In genomic region chr11:79018371-79018849, GRCh38 we compare ENCODE assay signal across 14 cellular contexts.
DNase-seq lines count a peak whose midpoint lies in the region; ATAC-seq, FAIRE-seq and TF ChIP-seq lines count a peak whose summit lies in the region.
"Had no signal": no experiment of that assay in that cellular context is flagged by ENCODE, and none has a peak within 500 bp of the region (broad histone marks: within the 10 kb centered on the region; RNA-seq: fewer than 3 reads in every experiment).

No MANE protein-coding gene starts in this region.

- POLR2A ChIA-PET in PC-3 (lab: Charles Lee; ENCODE audit: unreplicated experiment) (no interaction called here), endothelial cell of umbilical vein (lab: Charles Lee) (no interaction called here)

- H3K4me2 ChIP-seq in PC-3 (ENCODE audit: low read length) (peak overlapping the region; percentile 57), endothelial cell of umbilical vein (ENCODE audit: insufficient read depth, low read length) (peak overlapping the region; percentile 26)
- H3K4me2 ChIP-seq: PC-9 had no signal

- H3K27ac ChIP-seq in PC-3 (ENCODE audit: low read length) (peak overlapping the region; percentile 70), endothelial cell of umbilical vein (ENCODE audit: insufficient read depth, low read depth, low read length) (peak overlapping the region; percentile 58)
- H3K27ac ChIP-seq: PC-9 had no signal

- peak; percentile 57 for DNase-seq in COLO829 (ENCODE audit: low spot score)
- DNase-seq in PC-3 = peak; percentile 89
- peak; percentile 97 for DNase-seq in endothelial cell of umbilical vein (ENCODE audit: low read depth, low spot score)
- DNase-seq in non-pigmented ciliary epithelial cell (ENCODE audit: low read depth) = peak; percentile 85
- no peak for DNase-seq in SW 1271 (lab: John Stamatoyannopoulos, UW)
- no peak for DNase-seq in activated effector memory CD4-positive, alpha-beta T cell treated with anti-CD3 and anti-CD28 coated beads, Interleukin-2, amount 50 U/mL, for 16 hours
- DNase-seq in HT-29 (ENCODE audit: low spot score) = no peak
- DNase-seq: activated CD4-positive, CD25-positive, alpha-beta regulatory T cell; activated effector memory CD4-positive, alpha-beta T cell treated with Interleukin-2 at 50 U/mL for 16 hours; KBM-7; naive thymus-derived CD8-positive, alpha-beta T cell; PC-9; stimulated activated CD4-positive, alpha-beta T cell treated with anti-CD3 and anti-CD28 coated beads, Interleukin-1b, Interleukin-23, amount 100 ng/mL, for 48 hours had no signal

- ATAC-seq in PC-3 (peak; percentile 96), HG03159 (IDR thresholded peaks at IDR 0.05; ENCODE audit: unreplicated experiment) (no peak)
- ATAC-seq: naive thymus-derived CD8-positive, alpha-beta T cell had no signal

- BruUV-seq in PC-3 (replicated peaks; lab: Mats Ljungman, UMichigan) (no TSS peak), endothelial cell of umbilical vein (replicated peaks; lab: Mats Ljungman, UMichigan) (no TSS peak)

- intact Hi-C loops in PC-3 (cut with micrococcal nuclease) (no loop called here), endothelial cell of umbilical vein (cut with micrococcal nuclease) (loop anchor here (1.0 kb wide), 1 partner anchor 69 kb away; no protein-coding TSS in a partner anchor)

- H3K9me1 ChIP-seq in endothelial cell of umbilical vein (replicated peaks; ENCODE audit: control insufficient read depth, extremely low read depth, insufficient read depth, low read length) = no peaks in the 10 kb centered on the region

- H3K9me3 ChIP-seq in PC-3 (ENCODE audit: low read length) = no peaks in the 10 kb centered on the region
- H3K9me3 ChIP-seq in endothelial cell of umbilical vein (replicated peaks; ENCODE audit: control insufficient read depth, insufficient read depth, low read length) = no peaks in the 10 kb centered on the region

- CTCF ChIA-PET in PC-3 (lab: Charles Lee) (no interaction called here), endothelial cell of umbilical vein (lab: Charles Lee) (interaction anchor here (0.6 to 1.9 kb wide), 7 partner anchors 25 to 373 kb away, joined by 3 to 9 read pairs (median 3); no protein-coding TSS in a partner anchor)

- no peaks in the 10 kb centered on the region for H3F3A ChIP-seq in PC-3 (ENCODE audit: low read length, unreplicated experiment)

- H3K79me2 ChIP-seq in PC-3 (ENCODE audit: low read length) = no peaks in the 10 kb centered on the region
- no peaks in the 10 kb centered on the region for H3K79me2 ChIP-seq in endothelial cell of umbilical vein (ENCODE audit: control insufficient read depth, insufficient read depth, low read length)

- no peaks in the 10 kb centered on the region for H3K36me3 ChIP-seq in PC-3 (ENCODE audit: low read depth, low read length)
- H3K36me3 ChIP-seq in endothelial cell of umbilical vein (ENCODE audit: control insufficient read depth in 2 of 2, extremely low read depth in 1 of 2, insufficient read depth in 2 of 2, low read length in 2 of 2) = no peaks in the 10 kb centered on the region

- H3K9ac ChIP-seq in PC-3 (ENCODE audit: low read length) (no peak overlapping the region; the same call in 1 of the 2 replicates), endothelial cell of umbilical vein (replicated peaks; ENCODE audit: extremely low read depth, insufficient read depth, low read length) (peak overlapping the region; percentile 12)

- peaks cover 19% of the 10 kb centered on the region for H3K4me1 ChIP-seq in PC-3 (ENCODE audit: insufficient read depth, low read length)
- H3K4me1 ChIP-seq in endothelial cell of umbilical vein (ENCODE audit: control insufficient read depth, extremely low read depth, insufficient read depth, low read length) = peaks cover 21% of the 10 kb centered on the region

- FAIRE-seq in endothelial cell of umbilical vein (lab: Jason Lieb, UNC) = peak; percentile 96

- dilution Hi-C loops in endothelial cell of umbilical vein (cut with MboI; ENCODE audit: extremely low pct_ligation_motif_present, low sequenced_read_pairs) = no loop called here

- H4K20me1 ChIP-seq in PC-3 (ENCODE audit: low read length) = no peaks in the 10 kb centered on the region
- H4K20me1 ChIP-seq in endothelial cell of umbilical vein (replicated peaks; ENCODE audit: control insufficient read depth, extremely low read depth, insufficient read depth, low read length) = no peaks in the 10 kb centered on the region

- H2AFZ ChIP-seq in PC-3 (ENCODE audit: low read length) (peak overlapping the region; percentile 32), endothelial cell of umbilical vein (ENCODE audit: low read depth, low read length) (peak overlapping the region; percentile 61)
- H2AFZ ChIP-seq: PC-9 had no signal

- no peak overlapping the region for H3K4me3 ChIP-seq in PC-3 (ENCODE audit: low read length)
- no peak overlapping the region for H3K4me3 ChIP-seq in endothelial cell of umbilical vein (replicated peaks in 1 of 3; ENCODE audit: insufficient read depth in 1 of 3, low read depth in 1 of 3, low read length in 3 of 3)
- H3K4me3 ChIP-seq: PC-9 had no signal

- no peaks in the 10 kb centered on the region for H3K9me2 ChIP-seq in PC-3 (replicated peaks; ENCODE audit: low read length)

- H3K27me3 ChIP-seq in PC-3 (ENCODE audit: low read length) (no peaks in the 10 kb centered on the region), endothelial cell of umbilical vein (ENCODE audit: control insufficient read depth in 2 of 2, insufficient read depth in 2 of 2, low read length in 2 of 2) (no peaks in the 10 kb centered on the region)

- peak; percentile 45 for TF ChIP-seq POLR2A in endothelial cell of umbilical vein (IDR thresholded peaks at IDR 0.05; ENCODE audit: low read depth, low read length)

- TF ChIP-seq CTCF in PC-3 (conservative IDR thresholded peaks at IDR 0.05; ENCODE audit: low read depth, low read length) = no peak
- TF ChIP-seq CTCF in endothelial cell of umbilical vein (IDR thresholded peaks at IDR 0.05; ENCODE audit: extremely low read depth in 1 of 2, insufficient read depth in 1 of 2, low read depth in 1 of 2, low read length in 2 of 2) = no peak

TF ChIP-seq in endothelial cell of umbilical vein, 7 proteins besides CTCF, POLR2A, EP300 and RAD21:
- TF ChIP-seq POLR2AphosphoS5 (IDR thresholded peaks at IDR 0.05; ENCODE audit: insufficient read depth, low read depth, low read length) = peak; percentile 47
- TF ChIP-seq GATA2 (IDR thresholded peaks at IDR 0.05; ENCODE audit: insufficient read depth, insufficient read length, low read depth, low read length) = peak; percentile 98
- peak; percentile 93 for TF ChIP-seq FOS (IDR thresholded peaks at IDR 0.05; ENCODE audit: borderline replicate concordance, insufficient read depth, low read length)
- no peak for TF ChIP-seq MYC (IDR thresholded peaks at IDR 0.05; ENCODE audit: low read depth, low read length)
- no peak for TF ChIP-seq MAX (IDR thresholded peaks at IDR 0.05; ENCODE audit: insufficient read depth, insufficient read length)
- TF ChIP-seq EZH2 (IDR thresholded peaks at IDR 0.05; ENCODE audit: borderline replicate concordance, low read depth, low read length, severe bottlenecking) = no peak
- TF ChIP-seq JUN (IDR thresholded peaks at IDR 0.05; ENCODE audit: borderline replicate concordance, insufficient read depth, insufficient read length, low read depth) = peak; percentile 41

Comparison
In these comparisons a context has a peak if more than half of its experiments do, and no peak if none do; other contexts are left out.
1. DNase-seq: peak in COLO829 (single experiment), PC-3 (single experiment), endothelial cell of umbilical vein (single experiment) and non-pigmented ciliary epithelial cell (single experiment); none in SW 1271 (0 of 2), activated effector memory CD4-positive, alpha-beta T cell treated with anti-CD3 and anti-CD28 coated beads, Interleukin-2, amount 50 U/mL, for 16 hours (single experiment) and HT-29 (single experiment).